8 cellular contexts compared by ENCODE assay signal in the genomic region with DNA sequence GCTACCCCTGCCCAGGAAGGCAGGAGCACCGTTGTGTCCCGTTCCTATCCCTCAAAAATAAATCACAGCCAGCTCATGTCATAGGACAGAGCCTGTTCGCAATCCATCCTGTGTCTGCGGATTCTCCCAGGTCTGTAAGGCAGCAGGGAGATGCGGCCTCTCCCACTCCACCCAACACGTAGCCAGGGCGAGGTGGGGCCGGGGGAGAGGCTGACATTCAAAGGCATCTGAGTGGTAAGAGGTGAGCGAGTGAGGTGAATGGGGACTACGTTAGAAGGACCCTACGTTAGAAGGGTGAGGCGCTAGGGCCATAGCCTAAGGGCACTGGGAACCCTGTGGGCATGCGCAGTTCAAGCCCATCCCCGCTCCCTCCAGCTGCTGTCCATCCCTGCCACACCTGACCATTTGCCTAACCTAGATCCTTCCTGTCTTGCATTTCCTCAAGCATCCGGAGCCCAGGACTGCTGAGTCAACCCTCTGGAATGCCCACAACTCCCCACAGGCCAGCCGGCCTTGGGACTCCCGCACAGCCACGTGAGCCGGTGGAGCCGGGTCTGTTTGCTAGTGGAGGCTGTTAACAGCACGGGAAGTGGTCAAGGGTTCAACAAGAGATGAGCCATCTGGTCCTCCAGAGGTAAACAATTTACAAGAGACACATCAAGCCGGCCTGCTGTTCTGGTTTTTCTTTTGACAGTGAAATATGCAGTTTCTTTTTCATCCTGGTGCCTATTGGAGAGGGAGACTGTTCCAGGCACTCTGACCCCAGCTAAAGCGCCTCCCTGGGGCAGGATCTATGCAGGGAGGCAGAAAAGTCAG. TPM values are rescaled to one million over a fixed set of nuclear protein-coding genes. Genes with fewer than 3 reads are reported as not detected.
DNase-seq lines count a peak whose midpoint lies in the region; ATAC-seq, FAIRE-seq and TF ChIP-seq lines count a peak whose summit lies in the region.

No MANE protein-coding gene starts in this region.

- peak; percentile 97 to 99 for DNase-seq in SJSA1 (ENCODE audit: low read depth in 1 of 2, low spot score in 2 of 2)
- DNase-seq in prostate gland (ENCODE audit: low spot score), result peak; percentile 51
- no peak for DNase-seq in effector CD8-positive, alpha-beta T cell (lab: John Stamatoyannopoulos, UW)
- DNase-seq in activated naive CD4-positive, alpha-beta T cell treated with anti-CD3 and anti-CD28 coated beads, Interleukin-2, amount 10 ng/mL, durations not matched to agents 7 days and 5 days, result no peak
- DNase-seq in effector CD4-positive, alpha-beta T cell, result no peak

- peak; percentile 92 for FAIRE-seq in G401.6 (lab: Jason Lieb, UNC)

- no peak overlapping the region for H3K4me3 ChIP-seq in SJSA1
- no peak overlapping the region for H3K4me3 ChIP-seq in gastroesophageal sphincter
- H3K4me3 ChIP-seq in prostate gland, result no peak overlapping the region

- intact Hi-C loops in prostate gland (cut with DNase I), result no loop called here

- peaks cover 25% of the 10 kb centered on the region for H3K4me1 ChIP-seq in SJSA1 (replicated peaks)
- H3K4me1 ChIP-seq in gastroesophageal sphincter, result peaks cover 0 to 38% (median 5%) of the 10 kb centered on the region in 3 donors
- H3K4me1 ChIP-seq in prostate gland (replicated peaks), result no peaks in the 10 kb centered on the region

- peaks cover 7% of the 10 kb centered on the region for H3K9me3 Mint-ChIP-seq in activated naive CD4-positive, alpha-beta T cell treated with anti-CD3 and anti-CD28 coated beads, Interleukin-2, amount 10 ng/mL, durations not matched to agents 7 days and 5 days

- TF ChIP-seq CTCF in gastroesophageal sphincter (IDR thresholded peaks at IDR 0.05) (no peak), prostate gland (IDR thresholded peaks at IDR 0.05) (no peak)

- no peak overlapping the region for H3K4me3 Mint-ChIP-seq in activated naive CD4-positive, alpha-beta T cell treated with anti-CD3 and anti-CD28 coated beads, Interleukin-2, amount 10 ng/mL, durations not matched to agents 7 days and 5 days

- H3K36me3 ChIP-seq in SJSA1 (no peaks in the 10 kb centered on the region), gastroesophageal sphincter (no peaks in the 10 kb centered on the region), prostate gland (no peaks in the 10 kb centered on the region)

- H3K9me3 ChIP-seq in SJSA1 (replicated peaks), result peaks cover 8% of the 10 kb centered on the region
- H3K9me3 ChIP-seq in gastroesophageal sphincter, result no peaks in the 10 kb centered on the region
- H3K9me3 ChIP-seq in prostate gland, result no peaks in the 10 kb centered on the region

- H3K27me3 ChIP-seq in SJSA1 (replicated peaks) (no peaks in the 10 kb centered on the region), gastroesophageal sphincter (no peaks in the 10 kb centered on the region), prostate gland (replicated peaks; ENCODE audit: insufficient read depth) (no peaks in the 10 kb centered on the region)

- no peaks in the 10 kb centered on the region for H3K4me1 Mint-ChIP-seq in activated naive CD4-positive, alpha-beta T cell treated with anti-CD3 and anti-CD28 coated beads, Interleukin-2, amount 10 ng/mL, durations not matched to agents 7 days and 5 days

- no peaks in the 10 kb centered on the region for H3K27me3 Mint-ChIP-seq in activated naive CD4-positive, alpha-beta T cell treated with anti-CD3 and anti-CD28 coated beads, Interleukin-2, amount 10 ng/mL, durations not matched to agents 7 days and 5 days

- TF ChIP-seq EP300 in gastroesophageal sphincter (IDR thresholded peaks at IDR 0.05), result no peak

- 38 to 67% methylated on average over 3 of the region's 23 CpGs for WGBS in gastroesophageal sphincter (ENCODE audit: low coverage in 1 of 2), 2 donors
- WGBS in prostate gland, result 47% methylated on average over 23 of the region's 23 CpGs

- CTCF ChIA-PET in activated naive CD4-positive, alpha-beta T cell treated with anti-CD3 and anti-CD28 coated beads, Interleukin-2, amount 10 ng/mL, durations not matched to agents 7 days and 5 days (lab: Charles Lee), result interaction anchor here (1.4 kb wide), 1 partner anchor 10 kb away, joined by 6 read pairs; no protein-coding TSS in a partner anchor

- TF ChIP-seq POLR2A in gastroesophageal sphincter (IDR thresholded peaks at IDR 0.05) (no peak), prostate gland (IDR thresholded peaks at IDR 0.05) (no peak)

- H3K27ac ChIP-seq in SJSA1, result peak overlapping the region; percentile 16
- H3K27ac ChIP-seq in gastroesophageal sphincter, result peak overlapping the region in 3 of 4 donors; percentile 78 to 81 (median 81)
- H3K27ac ChIP-seq in prostate gland, result peak overlapping the region; percentile 17 to 65

- H3K27ac Mint-ChIP-seq in activated naive CD4-positive, alpha-beta T cell treated with anti-CD3 and anti-CD28 coated beads, Interleukin-2, amount 10 ng/mL, durations not matched to agents 7 days and 5 days, result no peak overlapping the region

- no peaks in the 10 kb centered on the region for H3K36me3 Mint-ChIP-seq in activated naive CD4-positive, alpha-beta T cell treated with anti-CD3 and anti-CD28 coated beads, Interleukin-2, amount 10 ng/mL, durations not matched to agents 7 days and 5 days

- ATAC-seq in gastroesophageal sphincter (peak; percentile 91), GM19395 (IDR thresholded peaks at IDR 0.05; ENCODE audit: unreplicated experiment) (no peak)

RNA-seq across cellular contexts. Expression of a gene that starts 45.9 kb away (rescaled TPM):
- 1.3 and 1.8 TPM in 2 replicates for total RNA-seq in SJSA1 (2014; rRNA removed; shearing (Covaris generic))
- total RNA-seq in gastroesophageal sphincter, result 10 to 100 TPM in 2 of 4 donors, 1 to 10 TPM in 2; 8.2 to 24.1 (median 12.9) TPM
- total RNA-seq in prostate gland, result 10 to 100 TPM in 1 of 2 donors, under 1 TPM in 1; 0.55 to 11.3 TPM

Comparison
In these comparisons a context has a peak if more than half of its experiments do, and no peak if none do; other contexts are left out.
1. DNase-seq: peak in SJSA1 (2 of 2) and prostate gland (single experiment); none in effector CD8-positive, alpha-beta T cell (single experiment), activated naive CD4-positive, alpha-beta T cell treated with anti-CD3 and anti-CD28 coated beads, Interleukin-2, amount 10 ng/mL, durations not matched to agents 7 days and 5 days (single experiment) and effector CD4-positive, alpha-beta T cell (single experiment).
2. H3K27ac ChIP-seq: peak in every context shown above with its lines; median percentile 81 in gastroesophageal sphincter; 41 in prostate gland; 16 in SJSA1.